12 cellular contexts compared by ENCODE assay signal in genomic region chr16:10957771-10958486, GRCh38. TPM values are rescaled to one million over a fixed set of nuclear protein-coding genes. Genes with fewer than 3 reads are reported as not detected.
DNase-seq lines count a peak whose midpoint lies in the region; ATAC-seq and TF ChIP-seq lines count a peak whose summit lies in the region.
"Had no signal": no experiment of that assay in that cellular context is flagged by ENCODE, and none has a peak within 500 bp of the region (broad histone marks: within the 10 kb centered on the region; RNA-seq: fewer than 3 reads in every experiment).

No MANE protein-coding gene starts in this region.

- H3K27me3 ChIP-seq in left ventricle myocardium inferior (ENCODE audit: low read depth): no peaks in the 10 kb centered on the region

- H3K9me3 Mint-ChIP-seq in mesothelial cell of epicardium: no peaks in the 10 kb centered on the region
- H3K9me3 Mint-ChIP-seq: CD14-positive monocyte had no signal

- DNase-seq in stimulated activated naive CD4-positive, alpha-beta T cell treated with Interleukin-2 at 50 U/mL for 16 hours (lab: John Stamatoyannopoulos, UW): peak; percentile 6
- DNase-seq in stimulated activated naive CD4-positive, alpha-beta T cell (lab: John Stamatoyannopoulos, UW): no peak
- peak in 1 of 61 donors; percentile 21 for DNase-seq in caudate nucleus (lab: John Stamatoyannopoulos, UW)
- no peak for DNase-seq in A172 (ENCODE audit: low spot score)
- DNase-seq in NAMALWA (ENCODE audit: low spot score): no peak
- DNase-seq in left ventricle myocardium inferior: no peak
- no peak for DNase-seq in mesothelial cell of epicardium (ENCODE audit: low spot score in 2 of 2, unreplicated experiment in 2 of 2)
- DNase-seq: NCI-H187, SIG-M5 had no signal

- H3K36me3 ChIP-seq in left ventricle myocardium inferior: peaks cover 25% of the 10 kb centered on the region

- H3K27me3 Mint-ChIP-seq in mesothelial cell of epicardium (ENCODE audit: low read depth): no peaks in the 10 kb centered on the region

- intact Hi-C loops in left ventricle myocardium inferior (cut with micrococcal nuclease): no loop called here

- peaks cover 6% of the 10 kb centered on the region for H3K36me3 Mint-ChIP-seq in mesothelial cell of epicardium

- H3K4me1 Mint-ChIP-seq in mesothelial cell of epicardium: peaks cover 4% of the 10 kb centered on the region

- no peak overlapping the region for H3K27ac Mint-ChIP-seq in mesothelial cell of epicardium
- H3K27ac Mint-ChIP-seq: CD14-positive monocyte had no signal

- peaks cover 29% of the 10 kb centered on the region for H3K4me1 ChIP-seq in left ventricle myocardium inferior

- H3K9me3 ChIP-seq in left ventricle myocardium inferior (replicated peaks): no peaks in the 10 kb centered on the region

- H3K4me3 Mint-ChIP-seq in mesothelial cell of epicardium: no peak overlapping the region
- H3K4me3 Mint-ChIP-seq: CD14-positive monocyte had no signal

- H3K27ac ChIP-seq in caudate nucleus (ENCODE audit: low read depth, low read length) (peak overlapping the region; percentile 11), left ventricle myocardium inferior (replicated peaks) (no peak overlapping the region)
- H3K27ac ChIP-seq: epithelial cell of prostate had no signal

- peak; percentile 54 for ATAC-seq in SK-N-SH treated with all-trans-retinoic acid at 6 μM for 48 hours

- H3K4me3 ChIP-seq in left ventricle myocardium inferior: no peak overlapping the region

- no peak for TF ChIP-seq CTCF in left ventricle myocardium inferior (IDR thresholded peaks at IDR 0.05; ENCODE audit: borderline replicate concordance)
- TF ChIP-seq CTCF in mesothelial cell of epicardium (IDR thresholded peaks at IDR 0.05; ENCODE audit: unreplicated experiment): no peak

TF ChIP-seq in SK-N-SH treated with all-trans-retinoic acid at 6 μM for 48 hours, 23 proteins besides CTCF, POLR2A, EP300 and RAD21:
- TF ChIP-seq ISL1 (CRISPR knock-in tag; IDR thresholded peaks at IDR 0.05) (peak; percentile 70), ZNF70 (CRISPR knock-in tag; IDR thresholded peaks at IDR 0.05) (no peak)

RNA-seq across cellular contexts. Expression of gene CLEC16A, which starts 13.6 kb away (rescaled TPM):
- 13.3 and 17.3 TPM in 2 replicates for total RNA-seq in A172 (2014; rRNA removed; shearing (Covaris generic))
- total RNA-seq in left ventricle myocardium inferior (24.6 TPM), mesothelial cell of epicardium (40.5 to 44.9 TPM (median 43.3 TPM) in 3 replicates)

RNA-seq across cellular contexts. Expression of gene DEXI, which starts 15.7 kb away (rescaled TPM):
- 65.9 and 66.5 TPM in 2 replicates for total RNA-seq in A172 (2014; rRNA removed; shearing (Covaris generic))
- 110 TPM for total RNA-seq in left ventricle myocardium inferior
- 31.2 to 33.0 TPM (median 31.5 TPM) in 3 replicates for total RNA-seq in mesothelial cell of epicardium
